In the genomic region with DNA sequence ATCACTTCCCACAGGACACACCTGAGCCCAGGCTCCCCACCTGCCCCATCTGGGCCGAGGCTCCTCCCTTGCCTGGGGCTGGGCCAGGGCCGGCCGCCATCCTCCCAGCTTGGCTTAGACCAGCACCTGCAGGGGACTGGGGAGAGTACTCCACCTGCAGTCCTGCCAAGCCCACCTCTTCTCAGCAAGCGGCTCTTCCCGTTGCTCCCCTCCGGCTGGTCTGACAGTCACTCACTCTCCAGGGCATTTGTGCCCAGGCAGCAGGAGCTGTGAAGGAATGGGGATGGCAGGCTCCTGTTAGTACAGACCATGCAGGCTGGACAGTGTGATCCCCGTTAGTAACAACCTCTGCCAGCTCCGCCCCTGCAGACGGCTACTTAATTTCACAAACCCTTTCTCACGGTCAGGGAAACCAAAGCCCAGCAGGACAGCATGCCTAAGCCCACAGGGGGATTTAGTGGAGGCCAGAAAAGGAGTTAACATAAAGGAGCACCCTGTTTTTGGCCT, we compare ENCODE assay signal across 1 cellular context.
TF ChIP-seq lines count a peak whose summit lies in the region.

Gene FYB2, minus strand, starts transcription at position 12 of the 507 bp plus-strand sequence. CDS start 114 bp downstream, outside the sequence.

TF ChIP-seq in WTC11, 78 proteins besides CTCF, POLR2A, EP300 and RAD21 (continued from another document):
- no peak for TF ChIP-seq ZNF219 (CRISPR knock-in tag; IDR thresholded peaks at IDR 0.05; ENCODE audit: borderline replicate concordance)
- no peak for TF ChIP-seq ERG (CRISPR knock-in tag; IDR thresholded peaks at IDR 0.05)
- TF ChIP-seq NFATC4 (CRISPR knock-in tag; IDR thresholded peaks at IDR 0.05): 0 out of 2 replicates have a peak, but pooled peaks have one; percentile 15
- TF ChIP-seq EMX1 (CRISPR knock-in tag; IDR thresholded peaks at IDR 0.05): no peak
- no peak for TF ChIP-seq TEAD1 (CRISPR knock-in tag; IDR thresholded peaks at IDR 0.05)
- no peak for TF ChIP-seq MAX (CRISPR knock-in tag; IDR thresholded peaks at IDR 0.05)
